ENCODE assay signal across 11 cellular contexts in genomic region chr9:90894956-90895687, GRCh38.
DNase-seq lines count a peak whose midpoint lies in the region; ATAC-seq, FAIRE-seq and TF ChIP-seq lines count a peak whose summit lies in the region.
"Had no signal": no experiment of that assay in that cellular context is flagged by ENCODE, and none has a peak within 500 bp of the region (broad histone marks: within the 10 kb centered on the region; RNA-seq: fewer than 3 reads in every experiment).

No MANE protein-coding gene starts in this region.

- CTCF ChIA-PET in GM10248 (lab: Yijun Ruan, JAX), result interaction anchor here (1.0 to 2.4 kb wide), 3 partner anchors 12 to 530 kb away, joined by 3 to 7 read pairs (median 4); no protein-coding TSS in a partner anchor

- H3K27me3 ChIP-seq in colonic mucosa, result no peaks in the 10 kb centered on the region
- peaks cover 16% of the 10 kb centered on the region for H3K27me3 ChIP-seq in osteoblast (ENCODE audit: insufficient read depth, low read length)
- H3K27me3 ChIP-seq: uterus had no signal

- no peak for ATAC-seq in HG02678 (IDR thresholded peaks at IDR 0.05; ENCODE audit: unreplicated experiment)

- FAIRE-seq in frontal cortex (lab: Jason Lieb, UNC), result no peak

- H3K9ac ChIP-seq in colonic mucosa (ENCODE audit: low read depth in 2 of 2, low read length in 2 of 2), result no peak overlapping the region
- H3K9ac ChIP-seq: parathyroid adenoma had no signal

- H2AFZ ChIP-seq in osteoblast (ENCODE audit: low read length), result no peak overlapping the region
- H2AFZ ChIP-seq: parathyroid adenoma had no signal

- H3K9me3 ChIP-seq in colonic mucosa (no peaks in the 10 kb centered on the region), osteoblast (ENCODE audit: low read depth, low read length) (no peaks in the 10 kb centered on the region)
- H3K9me3 ChIP-seq: uterus had no signal

- intact Hi-C loops in colonic mucosa (cut with DNase I), result no loop called here

- H3K4me3 ChIP-seq in colonic mucosa (no peak overlapping the region), osteoblast (ENCODE audit: insufficient read depth, low read length) (no peak overlapping the region)
- H3K4me3 ChIP-seq: uterus had no signal

- H3K36me3 ChIP-seq in colonic mucosa (no peaks in the 10 kb centered on the region), osteoblast (ENCODE audit: insufficient read depth, low read length) (no peaks in the 10 kb centered on the region)
- H3K36me3 ChIP-seq: uterus had no signal

- no peaks in the 10 kb centered on the region for H3K4me1 ChIP-seq in colonic mucosa
- no peaks in the 10 kb centered on the region for H3K4me1 ChIP-seq in osteoblast (ENCODE audit: insufficient read depth, low read length)
- H3K4me1 ChIP-seq: parathyroid adenoma, uterus had no signal

- TF ChIP-seq CTCF in GM10248 (IDR thresholded peaks at IDR 0.05; ENCODE audit: control extremely low read depth, extremely low read depth, low read depth, missing control alignments), result peak; percentile 34
- TF ChIP-seq CTCF in colonic mucosa (IDR thresholded peaks at IDR 0.05), result peak; percentile 27
- TF ChIP-seq CTCF in osteoblast (IDR thresholded peaks at IDR 0.05; ENCODE audit: extremely low read depth, low read depth, low read length), result peak; percentile 60

- no peaks in the 10 kb centered on the region for H3K79me2 ChIP-seq in osteoblast (ENCODE audit: insufficient read depth, low read length)
- H3K79me2 ChIP-seq: parathyroid adenoma had no signal

- H3K4me2 ChIP-seq in osteoblast (ENCODE audit: insufficient read depth, low read length), result no peak overlapping the region

- POLR2A ChIA-PET in GM10248 (lab: Yijun Ruan, JAX), result no interaction called here

- no peak for DNase-seq in GM10248 (ENCODE audit: extremely low spot score)
- DNase-seq in LHCN-M2 (ENCODE audit: low read depth), result peak; percentile 74
- no peak for DNase-seq in colonic mucosa
- DNase-seq in osteoblast (ENCODE audit: insufficient read length, low spot score, missing footprints), result no peak
- no peak for DNase-seq in frontal cortex (ENCODE audit: low spot score in 2 of 2)
- DNase-seq in stimulated activated CD4-positive, alpha-beta T cell treated with anti-CD3 and anti-CD28 coated beads, Interleukin-2, amount 100 ng/mL, for 48 hours, result no peak
- no peak for DNase-seq in anterior cingulate cortex (lab: John Stamatoyannopoulos, UW)
- DNase-seq: aorta, uterus had no signal

- H3K27ac ChIP-seq in colonic mucosa (no peak overlapping the region), osteoblast (ENCODE audit: low read depth, low read length) (no peak overlapping the region)
- H3K27ac ChIP-seq: parathyroid adenoma, uterus had no signal

- no peaks in the 10 kb centered on the region for H4K20me1 ChIP-seq in osteoblast (ENCODE audit: insufficient read depth, low read length)
